26 cellular contexts compared by ENCODE assay signal in genomic region chr7:23003505-23004246, GRCh38. TPM values are rescaled to one million over a fixed set of nuclear protein-coding genes. Genes with fewer than 3 reads are reported as not detected.
DNase-seq lines count a peak whose midpoint lies in the region; ATAC-seq and TF ChIP-seq lines count a peak whose summit lies in the region.
"Had no signal": no experiment of that assay in that cellular context is flagged by ENCODE, and none has a peak within 500 bp of the region (broad histone marks: within the 10 kb centered on the region; RNA-seq: fewer than 3 reads in every experiment).

No MANE protein-coding gene starts in this region.

- H3K9me3 ChIP-seq in ascending aorta (no peaks in the 10 kb centered on the region), osteoblast (ENCODE audit: low read depth, low read length) (no peaks in the 10 kb centered on the region)
- H3K9me3 ChIP-seq: BLaER1, Caco-2, MG63 had no signal

- no peak for DNase-seq in HFFc6
- no peak for DNase-seq in ascending aorta (ENCODE audit: low spot score in 2 of 2)
- DNase-seq in osteoblast (ENCODE audit: insufficient read length, low spot score, missing footprints): no peak
- no peak for DNase-seq in NCI-H2171 (lab: John Stamatoyannopoulos, UW)
- DNase-seq in HPDE6-E6E7 (ENCODE audit: extremely low spot score): no peak
- no peak for DNase-seq in naive thymus-derived CD8-positive, alpha-beta T cell
- DNase-seq: 8988T; activated B cell treated with CpG ODN at 0.5 μM for 24 hours; activated CD4-positive, alpha-beta memory T cell treated with anti-CD3 and anti-CD28 coated beads, Interleukin-2, amount 10 ng/mL, durations not matched to agents 7 days and 5 days; activated T-cell treated with anti-CD3 and anti-CD28 coated beads, Interleukin-2, amount 50 U/mL, for 24 hours; Caco-2; effector memory CD4-positive, alpha-beta T cell; head of caudate nucleus; left colon; MG63; nephron progenitor cell; OCI-M1; SIG-M5; stimulated activated CD4-positive, alpha-beta T cell treated with anti-CD3 and anti-CD28 coated beads, Interleukin-4, amount 100 ng/mL, for 4 hours; stimulated activated naive CD8-positive, alpha-beta T cell treated with anti-CD3 and anti-CD28 coated beads, Interleukin-15, amount 100 ng/mL, for 72 hours had no signal

- H3K4me1 Mint-ChIP-seq in HFFc6 (ENCODE audit: low read depth): peaks cover 70% of the 10 kb centered on the region
- peaks cover 6 to 41% (median 14%) of the 10 kb centered on the region in 4 donors for H3K4me1 Mint-ChIP-seq in naive thymus-derived CD8-positive, alpha-beta T cell
- H3K4me1 Mint-ChIP-seq: mesothelial cell of epicardium had no signal

- POLR2A ChIA-PET in naive thymus-derived CD8-positive, alpha-beta T cell (lab: Charles Lee): no interaction called here

- peak overlapping the region; percentile 46 for H3K4me3 ChIP-seq in ACC112 (ENCODE audit: low read depth, low read length)
- H3K4me3 ChIP-seq in ascending aorta: peak overlapping the region in 1 of 2 donors; percentile 14
- H3K4me3 ChIP-seq in osteoblast (ENCODE audit: insufficient read depth, low read length): no peak overlapping the region
- H3K4me3 ChIP-seq: BLaER1, MG63 had no signal

- H4K20me1 ChIP-seq in osteoblast (ENCODE audit: insufficient read depth, low read length): peaks cover 21% of the 10 kb centered on the region

- H3K36me3 Mint-ChIP-seq in HFFc6 (ENCODE audit: low read depth): no peaks in the 10 kb centered on the region
- peaks cover 0 to 2% (median 0%) of the 10 kb centered on the region in 3 donors for H3K36me3 Mint-ChIP-seq in naive thymus-derived CD8-positive, alpha-beta T cell
- H3K36me3 Mint-ChIP-seq: activated naive CD4-positive, alpha-beta T cell treated with anti-CD3 and anti-CD28 coated beads, Interleukin-2, amount 50 U/mL, for 24 hours; IgD-negative memory B cell; mesothelial cell of epicardium had no signal

- H3K27me3 ChIP-seq in ACC112 (ENCODE audit: insufficient read depth, low read length) (no peaks in the 10 kb centered on the region), ascending aorta (no peaks in the 10 kb centered on the region), osteoblast (ENCODE audit: insufficient read depth, low read length) (no peaks in the 10 kb centered on the region)
- H3K27me3 ChIP-seq: BLaER1, MG63 had no signal

- no peaks in the 10 kb centered on the region for H3K9me3 Mint-ChIP-seq in HFFc6
- H3K9me3 Mint-ChIP-seq in naive thymus-derived CD8-positive, alpha-beta T cell: no peaks in the 10 kb centered on the region
- H3K9me3 Mint-ChIP-seq: activated B cell treated with CpG ODN at 0.5 μM for 24 hours; activated CD4-positive, alpha-beta memory T cell treated with anti-CD3 and anti-CD28 coated beads, Interleukin-2, amount 10 ng/mL, durations not matched to agents 7 days and 5 days; activated naive CD4-positive, alpha-beta T cell treated with anti-CD3 and anti-CD28 coated beads, Interleukin-2, amount 50 U/mL, for 24 hours; activated T-cell treated with anti-CD3 and anti-CD28 coated beads, Interleukin-2, amount 50 U/mL, for 24 hours; IgD-negative memory B cell; mesothelial cell of epicardium; nephron progenitor cell; stimulated activated naive CD8-positive, alpha-beta T cell treated with anti-CD3 and anti-CD28 coated beads, Interleukin-15, amount 100 ng/mL, for 72 hours had no signal

- peak overlapping the region; percentile 57 for H3K27ac Mint-ChIP-seq in HFFc6
- peak overlapping the region in 1 of 10 donors; percentile 0 for H3K27ac Mint-ChIP-seq in naive thymus-derived CD8-positive, alpha-beta T cell
- H3K27ac Mint-ChIP-seq: activated B cell treated with CpG ODN at 0.5 μM for 24 hours; activated naive CD4-positive, alpha-beta T cell treated with anti-CD3 and anti-CD28 coated beads, Interleukin-2, amount 50 U/mL, for 24 hours; activated T-cell treated with anti-CD3 and anti-CD28 coated beads, Interleukin-2, amount 50 U/mL, for 24 hours; IgD-negative memory B cell; mesothelial cell of epicardium; nephron progenitor cell; stimulated activated naive CD8-positive, alpha-beta T cell treated with anti-CD3 and anti-CD28 coated beads, Interleukin-15, amount 100 ng/mL, for 72 hours had no signal

- H3K27me3 Mint-ChIP-seq in HFFc6 (ENCODE audit: insufficient read depth): no peaks in the 10 kb centered on the region
- H3K27me3 Mint-ChIP-seq in naive thymus-derived CD8-positive, alpha-beta T cell: no peaks in the 10 kb centered on the region
- H3K27me3 Mint-ChIP-seq: activated B cell treated with CpG ODN at 0.5 μM for 24 hours; activated CD4-positive, alpha-beta memory T cell treated with anti-CD3 and anti-CD28 coated beads, Interleukin-2, amount 10 ng/mL, durations not matched to agents 7 days and 5 days; activated naive CD4-positive, alpha-beta T cell treated with anti-CD3 and anti-CD28 coated beads, Interleukin-2, amount 50 U/mL, for 24 hours; activated T-cell treated with anti-CD3 and anti-CD28 coated beads, Interleukin-2, amount 50 U/mL, for 24 hours; IgD-negative memory B cell; stimulated activated naive CD8-positive, alpha-beta T cell treated with anti-CD3 and anti-CD28 coated beads, Interleukin-15, amount 100 ng/mL, for 72 hours had no signal

- H3K4me1 ChIP-seq in ACC112 (ENCODE audit: control insufficient read depth, insufficient read depth, low read length, unreplicated experiment) (peaks cover 41% of the 10 kb centered on the region), ascending aorta (peaks cover 0 to 33% of the 10 kb centered on the region in 2 donors), osteoblast (ENCODE audit: insufficient read depth, low read length) (peaks cover 31% of the 10 kb centered on the region)
- H3K4me1 ChIP-seq: Caco-2 had no signal

- peak overlapping the region; percentile 47 for H3K4me2 ChIP-seq in osteoblast (ENCODE audit: insufficient read depth, low read length)
- H3K4me2 ChIP-seq: BLaER1 had no signal

- peak overlapping the region; percentile 16 for H3K4me3 Mint-ChIP-seq in HFFc6
- no peak overlapping the region for H3K4me3 Mint-ChIP-seq in naive thymus-derived CD8-positive, alpha-beta T cell
- H3K4me3 Mint-ChIP-seq: activated B cell treated with CpG ODN at 0.5 μM for 24 hours; activated CD4-positive, alpha-beta memory T cell treated with anti-CD3 and anti-CD28 coated beads, Interleukin-2, amount 10 ng/mL, durations not matched to agents 7 days and 5 days; activated naive CD4-positive, alpha-beta T cell treated with anti-CD3 and anti-CD28 coated beads, Interleukin-2, amount 50 U/mL, for 24 hours; activated T-cell treated with anti-CD3 and anti-CD28 coated beads, Interleukin-2, amount 50 U/mL, for 24 hours; mesothelial cell of epicardium; nephron progenitor cell; stimulated activated naive CD8-positive, alpha-beta T cell treated with anti-CD3 and anti-CD28 coated beads, Interleukin-15, amount 100 ng/mL, for 72 hours had no signal

- no peak for TF ChIP-seq CTCF in HFFc6 (IDR thresholded peaks at IDR 0.05)
- TF ChIP-seq CTCF in ascending aorta (IDR thresholded peaks at IDR 0.05): no peak
- TF ChIP-seq CTCF in osteoblast (IDR thresholded peaks at IDR 0.05; ENCODE audit: extremely low read depth, low read depth, low read length): no peak

- ATAC-seq in HG02840 (IDR thresholded peaks at IDR 0.05; ENCODE audit: low FRiP score, unreplicated experiment): no peak
- no peak for ATAC-seq in naive thymus-derived CD8-positive, alpha-beta T cell
- ATAC-seq: left colon; stimulated activated naive CD8-positive, alpha-beta T cell treated with anti-CD3 and anti-CD28 coated beads, Interleukin-15, amount 100 ng/mL, for 72 hours had no signal

- no peak overlapping the region for H2AFZ ChIP-seq in ACC112 (ENCODE audit: low read length, unreplicated experiment)
- H2AFZ ChIP-seq in osteoblast (ENCODE audit: low read length): no peak overlapping the region

- intact Hi-C loops in ascending aorta (cut with DNase I): no loop called here

- H3K79me2 ChIP-seq in ACC112 (ENCODE audit: control insufficient read depth, insufficient read depth, low read length, unreplicated experiment) (peaks cover 91% of the 10 kb centered on the region), osteoblast (ENCODE audit: insufficient read depth, low read length) (peaks cover 91% of the 10 kb centered on the region)

- H3K27ac ChIP-seq in ACC112 (ENCODE audit: low read depth, low read length): peak overlapping the region; percentile 81
- H3K27ac ChIP-seq in ascending aorta: peak overlapping the region; percentile 66 to 67
- H3K27ac ChIP-seq in osteoblast (ENCODE audit: low read depth, low read length): peak overlapping the region; percentile 74
- H3K27ac ChIP-seq: BLaER1 had no signal

- H3K36me3 ChIP-seq in ACC112 (ENCODE audit: insufficient read depth, low read length) (no peaks in the 10 kb centered on the region), ascending aorta (no peaks in the 10 kb centered on the region), osteoblast (ENCODE audit: insufficient read depth, low read length) (no peaks in the 10 kb centered on the region)
- H3K36me3 ChIP-seq: BLaER1, MG63 had no signal

RNA-seq across cellular contexts. Expression of gene HYCC1, which starts 10.3 kb away (rescaled TPM):
- 100 to 1,000 TPM in 1 of 6 experiments, 10 to 100 TPM in 5; 88.5 to 104 (median 95.0) TPM for total RNA-seq in HFFc6 (2021; fragmentation: NEBNext Ultra II Directional; extraction: Animal tissue kit (Norgen Biotek cat#: 25700))
- total RNA-seq in ascending aorta (10.9 TPM), osteoblast (103 and 121 TPM in 2 replicates)
- 10 to 100 TPM; 15.2 to 15.8 TPM for total RNA-seq in naive thymus-derived CD8-positive, alpha-beta T cell
- polyA plus RNA-seq in naive thymus-derived CD8-positive, alpha-beta T cell: 10 to 100 TPM in 1 of 3 donors, 1 to 10 TPM in 2; 6.8 to 11.1 (median 8.6) TPM
